ENCODE assay signal across 21 cellular contexts in genomic region chr13:51920786-51921185, GRCh38. TPM values are rescaled to one million over a fixed set of nuclear protein-coding genes. Genes with fewer than 3 reads are reported as not detected.
"Had no signal": no experiment of that assay in that cellular context is flagged by ENCODE, and none has a peak within 500 bp of the region (broad histone marks: within the 10 kb centered on the region; RNA-seq: fewer than 3 reads in every experiment).

No MANE protein-coding gene starts in this region.

- H3K4me2 ChIP-seq: hepatocyte had no signal

- H3K9me3 Mint-ChIP-seq: nephron progenitor cell, type B pancreatic cell had no signal

- H3K27me3 Mint-ChIP-seq: type B pancreatic cell had no signal

- H3K36me3 ChIP-seq: right atrium auricular region had no signal

- H2AFZ ChIP-seq: hepatocyte had no signal

- H3K27me3 ChIP-seq: hepatocyte, right atrium auricular region had no signal

- H3K27ac ChIP-seq: hepatocyte, right atrium auricular region had no signal

- H3K79me2 ChIP-seq: hepatocyte had no signal

- ATAC-seq: left colon had no signal

- DNase-seq: cerebellar nuclear complex; dermis blood vessel endothelial cell; effector CD8-positive, alpha-beta T cell; foreskin melanocyte; head of caudate nucleus; left colon; midbrain; nephron progenitor cell; small intestine; stimulated activated CD4-positive, alpha-beta T cell treated with anti-CD3 and anti-CD28 coated beads, Interleukin-2, amount 100 ng/mL, for 48 hours; stimulated activated naive CD4-positive, alpha-beta T cell treated with Interleukin-2 at 50 U/mL for 16 hours had no signal

- H3K4me1 ChIP-seq: right atrium auricular region had no signal

- H3K4me3 Mint-ChIP-seq: nephron progenitor cell, type B pancreatic cell had no signal

- FAIRE-seq: colon, small intestine, urothelium cell line had no signal

- H3K9me3 ChIP-seq: right atrium auricular region had no signal

- H3K27ac Mint-ChIP-seq: nephron progenitor cell, type B pancreatic cell had no signal

- H3K4me3 ChIP-seq: hepatocyte, right atrium auricular region had no signal

RNA-seq across cellular contexts. Expression of gene CCDC70, which starts 59.0 kb away (rescaled TPM):
- total RNA-seq: dermis blood vessel endothelial cell, hepatocyte, kidney epithelial cell, left colon, lower leg skin, omental fat pad, pulmonary artery endothelial cell, right atrium auricular region had no signal
- polyA plus RNA-seq: esophagus, hepatocyte, small intestine had no signal
